27 cellular contexts compared by ENCODE assay signal in genomic region chr5:174995827-174996226, GRCh38.
"Had no signal": no experiment of that assay in that cellular context is flagged by ENCODE, and none has a peak within 500 bp of the region (broad histone marks: within the 10 kb centered on the region; RNA-seq: fewer than 3 reads in every experiment).

No MANE protein-coding gene starts in this region.

- H3K27ac Mint-ChIP-seq: naive thymus-derived CD4-positive, alpha-beta T cell; natural killer cell; nephron progenitor cell; stimulated activated effector memory CD8-positive, alpha-beta T cell treated with anti-CD3 and anti-CD28 coated beads, Interleukin-12 subunit alpha, Interleukin-12 subunit beta, amount 100 ng/mL, for 72 hours; stimulated activated naive B cell treated with anti-CD40 and anti-IgM and Interleukin-4, amounts not matched to agents 10 μg/mL and 1 μg/mL and 100 μg/mL, for 72 hours; stimulated activated naive CD8-positive, alpha-beta T cell treated with anti-CD3 and anti-CD28 coated beads, Interleukin-15, Interleukin-2, amounts not matched to agents 100 ng/mL and 50 ng/mL, for 24 hours; type B pancreatic cell had no signal

- H3K4me1 ChIP-seq: prostate gland, right lobe of liver, sigmoid colon, suprapubic skin, testis, transverse colon, vagina had no signal

- H3K27me3 ChIP-seq: neutrophil, pancreas, right lobe of liver, sigmoid colon, stomach, suprapubic skin, testis, transverse colon, vagina had no signal

- H3K4me3 ChIP-seq: pancreas, prostate gland, right lobe of liver, sigmoid colon, stomach, suprapubic skin, testis, tibial artery, transverse colon, vagina had no signal

- DNase-seq: naive thymus-derived CD4-positive, alpha-beta T cell; natural killer cell; nephron progenitor cell; nucleus accumbens; pancreas; right cardiac atrium; right lobe of liver; sigmoid colon; small intestine; stimulated activated CD4-positive, alpha-beta T cell treated with anti-CD3 and anti-CD28 coated beads, Interleukin-15, amount 100 ng/mL, for 24 hours; stimulated activated CD4-positive, alpha-beta T cell treated with anti-CD3 and anti-CD28 coated beads, Interleukin-2, amount 100 ng/mL, for 24 hours; stimulated activated CD4-positive, alpha-beta T cell treated with anti-CD3 and anti-CD28 coated beads, Interleukin-2, amount 100 ng/mL, for 48 hours; stimulated activated CD4-positive, alpha-beta T cell treated with anti-CD3 and anti-CD28 coated beads, Interleukin-4, amount 100 ng/mL, for 24 hours; stimulated activated naive B cell treated with anti-CD40 and anti-IgM and Interleukin-4, amounts not matched to agents 10 μg/mL and 1 μg/mL and 100 μg/mL, for 72 hours; stimulated activated naive CD4-positive, alpha-beta T cell treated with Interleukin-2 at 50 U/mL for 16 hours; stomach; testis; tibial artery; transverse colon had no signal

- H3K36me3 Mint-ChIP-seq: natural killer cell; stimulated activated effector memory CD8-positive, alpha-beta T cell treated with anti-CD3 and anti-CD28 coated beads, Interleukin-12 subunit alpha, Interleukin-12 subunit beta, amount 100 ng/mL, for 72 hours; stimulated activated naive B cell treated with anti-CD40 and anti-IgM and Interleukin-4, amounts not matched to agents 10 μg/mL and 1 μg/mL and 100 μg/mL, for 72 hours; type B pancreatic cell had no signal

- H3K27ac ChIP-seq: neutrophil, pancreas, prostate gland, right lobe of liver, sigmoid colon, stomach, suprapubic skin, testis, tibial artery, transverse colon, vagina had no signal

- H3K4me1 Mint-ChIP-seq: nephron progenitor cell; neural crest cell; stimulated activated naive B cell treated with anti-CD40 and anti-IgM and Interleukin-4, amounts not matched to agents 10 μg/mL and 1 μg/mL and 100 μg/mL, for 72 hours had no signal

- H3K9me3 ChIP-seq: neutrophil, pancreas, prostate gland, right lobe of liver, sigmoid colon, suprapubic skin, testis, transverse colon, vagina had no signal

- H3K4me3 Mint-ChIP-seq: naive thymus-derived CD4-positive, alpha-beta T cell; natural killer cell; nephron progenitor cell; neural crest cell; stimulated activated effector memory CD8-positive, alpha-beta T cell treated with anti-CD3 and anti-CD28 coated beads, Interleukin-12 subunit alpha, Interleukin-12 subunit beta, amount 100 ng/mL, for 72 hours; stimulated activated naive B cell treated with anti-CD40 and anti-IgM and Interleukin-4, amounts not matched to agents 10 μg/mL and 1 μg/mL and 100 μg/mL, for 72 hours; stimulated activated naive CD8-positive, alpha-beta T cell treated with anti-CD3 and anti-CD28 coated beads, Interleukin-15, Interleukin-2, amounts not matched to agents 100 ng/mL and 50 ng/mL, for 24 hours; type B pancreatic cell had no signal

- H3K36me3 ChIP-seq: neutrophil, pancreas, prostate gland, right lobe of liver, sigmoid colon, stomach, suprapubic skin, tibial artery, transverse colon, vagina had no signal

- ATAC-seq: naive thymus-derived CD4-positive, alpha-beta T cell; natural killer cell; pancreas; right cardiac atrium; right lobe of liver; stimulated activated effector memory CD8-positive, alpha-beta T cell treated with anti-CD3 and anti-CD28 coated beads, Interleukin-12 subunit alpha, Interleukin-12 subunit beta, amount 100 ng/mL, for 72 hours; stimulated activated naive B cell treated with anti-CD40 and anti-IgM and Interleukin-4, amounts not matched to agents 10 μg/mL and 1 μg/mL and 100 μg/mL, for 72 hours had no signal
